In the genomic region with DNA sequence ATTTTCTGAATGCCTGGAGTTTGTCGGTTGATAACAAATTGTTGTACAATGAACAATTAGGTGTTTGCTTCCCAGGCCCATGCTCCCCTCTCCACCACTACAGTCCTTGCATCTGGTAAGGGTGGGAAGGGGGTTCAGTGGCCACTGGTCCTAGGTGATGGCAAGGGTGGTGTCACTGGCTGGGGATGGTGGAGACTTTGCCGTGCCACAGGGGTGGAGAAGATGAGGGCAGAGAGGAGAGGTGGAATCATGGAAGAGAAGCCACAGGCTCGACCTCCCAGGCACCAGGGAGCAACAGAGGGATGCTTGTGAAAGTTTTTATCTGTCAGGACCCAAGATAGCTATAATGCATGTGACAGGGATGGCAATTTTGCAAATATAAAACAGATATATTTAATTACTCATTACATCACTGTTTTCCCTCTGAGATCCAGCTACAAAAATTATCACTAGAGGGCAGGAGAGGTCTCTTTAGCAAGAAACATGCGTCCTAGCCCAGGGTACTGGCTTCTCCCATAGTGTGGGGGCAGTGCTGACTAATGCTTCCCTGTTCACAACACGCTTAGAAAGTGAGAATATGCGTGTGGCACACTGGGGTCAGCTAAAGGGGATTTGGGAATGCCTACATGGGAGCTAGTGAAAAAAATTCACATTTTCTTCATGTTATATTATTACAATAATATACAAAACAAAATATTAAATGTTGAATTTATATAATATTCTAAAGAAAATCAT, we compare ENCODE assay signal across 8 cellular contexts. TPM values are rescaled to one million over a fixed set of nuclear protein-coding genes. Genes with fewer than 3 reads are reported as not detected.
DNase-seq lines count a peak whose midpoint lies in the region; ATAC-seq and TF ChIP-seq lines count a peak whose summit lies in the region.

No MANE protein-coding gene starts in this region.

- no peaks in the 10 kb centered on the region for H3K27me3 ChIP-seq in suprapubic skin

- WGBS in suprapubic skin, result 29% methylated on average over 6 of the region's 6 CpGs

- peak; percentile 63 for DNase-seq in GM10248 (ENCODE audit: extremely low spot score)
- peak; percentile 48 for DNase-seq in HuH-7.5 (ENCODE audit: low spot score)
- peak; percentile 68 to 76 for DNase-seq in NOMO-1 (lab: John Stamatoyannopoulos, UW; ENCODE audit: unreplicated experiment in 2 of 2)
- DNase-seq in activated T-cell treated with anti-CD3 and anti-CD28 coated beads for 1 hour (ENCODE audit: low read depth), result peak; percentile 18
- DNase-seq in fibroblast of pulmonary artery (ENCODE audit: low read depth), result peak; percentile 92
- peak; percentile 53 for DNase-seq in neural crest cell (ENCODE audit: low read depth, low spot score)
- DNase-seq in suprapubic skin (ENCODE audit: low spot score in 2 of 2), result no peak

- H3K36me3 ChIP-seq in suprapubic skin, result no peaks in the 10 kb centered on the region

- no peak for ATAC-seq in HG02970 (IDR thresholded peaks at IDR 0.05; ENCODE audit: low FRiP score, unreplicated experiment)

- H3K27me3 Mint-ChIP-seq in neural crest cell (ENCODE audit: low read depth), result no peaks in the 10 kb centered on the region

- TF ChIP-seq CTCF in GM10248 (IDR thresholded peaks at IDR 0.05; ENCODE audit: control extremely low read depth, extremely low read depth, low read depth, missing control alignments), result peak; percentile 56
- peak; percentile 81 for TF ChIP-seq CTCF in fibroblast of pulmonary artery (IDR thresholded peaks at IDR 0.05; ENCODE audit: low read length, missing control alignments)
- TF ChIP-seq CTCF in neural crest cell (conservative IDR thresholded peaks at IDR 0.05), result peak; percentile 82
- peak; percentile 65 to 69 for TF ChIP-seq CTCF in suprapubic skin (IDR thresholded peaks at IDR 0.05)

- TF ChIP-seq EP300 in suprapubic skin (IDR thresholded peaks at IDR 0.05), result no peak

- no peaks in the 10 kb centered on the region for H3K36me3 Mint-ChIP-seq in neural crest cell (ENCODE audit: low read depth)

- no peaks in the 10 kb centered on the region for H3K9me3 ChIP-seq in suprapubic skin

- no peak for TF ChIP-seq POLR2A in suprapubic skin (IDR thresholded peaks at IDR 0.05)

- POLR2A ChIA-PET in GM10248 (lab: Yijun Ruan, JAX), result no interaction called here

- peak overlapping the region; percentile 75 for H3K27ac Mint-ChIP-seq in neural crest cell (ENCODE audit: unreplicated experiment)

- H3K4me3 Mint-ChIP-seq in neural crest cell, result no peak overlapping the region

- CTCF ChIA-PET in GM10248 (lab: Yijun Ruan, JAX), result interaction anchor here (0.7 to 7.0 kb wide), 42 partner anchors 7 to 345 kb away, joined by 3 to 42 read pairs (median 5); a partner anchor contains a TSS

- H3K4me1 ChIP-seq in suprapubic skin, result peaks cover 31% of the 10 kb centered on the region

- peak overlapping the region; percentile 75 for H3K27ac ChIP-seq in suprapubic skin

- H3K4me3 ChIP-seq in fibroblast of pulmonary artery (replicated peaks; ENCODE audit: low read depth, low read length), result no peak overlapping the region
- no peak overlapping the region for H3K4me3 ChIP-seq in suprapubic skin

- H3K9me3 Mint-ChIP-seq in neural crest cell, result no peaks in the 10 kb centered on the region

- H3K4me1 Mint-ChIP-seq in neural crest cell, result peaks cover 6% of the 10 kb centered on the region

RNA-seq across cellular contexts. Expression of a gene that starts 49.0 kb away (rescaled TPM):
- total RNA-seq in neural crest cell (1.8 and 2.2 TPM in 2 replicates), suprapubic skin (10 to 100 TPM; 23.5 to 51.7 (median 27.4) TPM)

Comparison
In these comparisons a context has a peak if more than half of its experiments do, and no peak if none do; other contexts are left out.
1. DNase-seq: peak in GM10248 (single experiment), HuH-7.5 (single experiment), NOMO-1 (2 of 2), activated T-cell treated with anti-CD3 and anti-CD28 coated beads for 1 hour (single experiment), fibroblast of pulmonary artery (single experiment) and neural crest cell (single experiment); none in suprapubic skin (0 of 2).
2. Peak in every context shown above with its lines, with median percentiles within 50 percentile points of each other: CTCF ChIP-seq.